In the genomic region with DNA sequence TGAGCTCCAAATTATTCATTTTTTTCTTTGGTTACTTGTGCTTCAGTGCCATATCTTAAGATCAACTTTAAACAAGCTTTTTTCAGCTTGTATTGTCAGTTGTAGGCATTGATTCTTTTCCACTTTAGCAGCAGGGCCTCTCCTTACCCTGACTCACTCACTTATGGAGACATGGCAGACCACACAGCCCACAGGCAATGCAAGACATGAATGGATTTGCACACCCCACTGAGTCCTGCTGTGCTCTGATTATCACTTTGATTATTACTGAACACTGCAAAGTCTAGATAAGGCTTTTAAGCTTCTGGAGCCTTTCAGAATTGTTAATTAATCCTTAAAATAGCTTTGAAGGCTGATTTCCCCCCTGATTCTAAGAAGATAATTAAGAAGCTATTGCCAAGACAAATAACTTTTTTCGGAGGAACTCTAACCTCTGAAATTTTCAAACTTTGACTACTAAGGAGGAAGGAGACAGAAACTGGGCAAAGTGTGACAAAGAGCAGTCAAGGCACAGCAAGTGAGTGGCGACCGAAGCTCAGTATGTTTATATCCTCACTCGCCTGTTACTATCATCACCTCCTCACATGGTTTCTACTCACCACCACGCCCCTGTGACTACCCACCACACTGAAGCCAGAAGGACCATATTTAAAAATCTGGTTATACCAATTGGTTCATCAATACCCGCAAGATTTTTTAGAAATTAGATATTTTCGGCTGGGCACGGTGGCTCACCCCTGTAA, we compare ENCODE assay signal across 18 cellular contexts. TPM values are rescaled to one million over a fixed set of nuclear protein-coding genes. Genes with fewer than 3 reads are reported as not detected.
A peak's percentile ranks its signal among the peaks of the same experiment; 100 is the strongest.
DNase-seq lines count a peak whose midpoint lies in the region; ATAC-seq, FAIRE-seq and TF ChIP-seq lines count a peak whose summit lies in the region.
"Had no signal": no experiment of that assay in that cellular context is flagged by ENCODE, and none has a peak within 500 bp of the region (broad histone marks: within the 10 kb centered on the region; RNA-seq: fewer than 3 reads in every experiment).

No MANE protein-coding gene starts in this region.

- TF ChIP-seq CTCF in WERI-Rb-1 (IDR thresholded peaks at IDR 0.05; ENCODE audit: low read depth, low read length) = no peak

- peaks cover 8% of the 10 kb centered on the region for H3K9me3 ChIP-seq in WERI-Rb-1 (ENCODE audit: severe bottlenecking)
- H3K9me3 ChIP-seq: colonic mucosa, gastrocnemius medialis had no signal

- H3K36me3 ChIP-seq in WERI-Rb-1 = no peaks in the 10 kb centered on the region
- H3K36me3 ChIP-seq: colonic mucosa, gastrocnemius medialis had no signal

- ATAC-seq in HG03103 (IDR thresholded peaks at IDR 0.05; ENCODE audit: low read depth, unreplicated experiment) (peak; percentile 34), HG03571 (IDR thresholded peaks at IDR 0.05; ENCODE audit: unreplicated experiment) (no peak)
- ATAC-seq: activated T-helper 17 cell treated with anti-CD3 and anti-CD28 coated beads, Interleukin-2, amount 50 U/mL, for 72 hours; gastrocnemius medialis had no signal

- H3K4me3 ChIP-seq in WERI-Rb-1 (ENCODE audit: low read depth, low read length) = no peak overlapping the region
- H3K4me3 ChIP-seq: colonic mucosa, gastrocnemius medialis, lung had no signal

- no peak for DNase-seq in GM12891 (ENCODE audit: insufficient read length, low spot score)
- peak; percentile 14 for DNase-seq in WERI-Rb-1
- peak; percentile 21 for DNase-seq in myocyte (ENCODE audit: low read depth)
- no peak for DNase-seq in NCI-H524 treated with DMSO at 0.1 percent for 48 hours (lab: John Stamatoyannopoulos, UW)
- DNase-seq in activated effector memory CD4-positive, alpha-beta T cell treated with Interleukin-2 at 50 U/mL for 16 hours = no peak
- no peak for DNase-seq in NAMALWA (ENCODE audit: low spot score)
- DNase-seq: activated CD4-positive, CD25-positive, alpha-beta regulatory T cell; CD8-positive, alpha-beta memory T cell; colonic mucosa; gastrocnemius medialis; KG1; NCI-H345; stimulated activated CD4-positive, alpha-beta T cell treated with anti-CD3 and anti-CD28 coated beads, Interleukin-4, amount 100 ng/mL, for 4 hours had no signal

- no peak for TF ChIP-seq POLR2A in GM12891 (IDR thresholded peaks at IDR 0.05; ENCODE audit: low read depth, low read length)

- peak; percentile 60 for FAIRE-seq in GM12891 (lab: Jason Lieb, UNC)

- H3K27ac ChIP-seq in WERI-Rb-1 = no peak overlapping the region
- H3K27ac ChIP-seq: colonic mucosa, gastrocnemius medialis, RWPE1 had no signal

- no peaks in the 10 kb centered on the region for H3K27me3 ChIP-seq in WERI-Rb-1 (ENCODE audit: insufficient read depth, low read depth, severe bottlenecking)
- H3K27me3 ChIP-seq: colonic mucosa, gastrocnemius medialis had no signal

TF ChIP-seq in GM12891, 5 proteins besides CTCF, POLR2A, EP300 and RAD21:
- TF ChIP-seq SPI1 (IDR thresholded peaks at IDR 0.05; ENCODE audit: low read depth, low read length) = no peak
- TF ChIP-seq POLR2AphosphoS5 (IDR thresholded peaks at IDR 0.05; ENCODE audit: low read depth, low read length) = no peak
- TF ChIP-seq POU2F2 (IDR thresholded peaks at IDR 0.05; ENCODE audit: low read depth, low read length) = no peak
- no peak for TF ChIP-seq PAX5 (IDR thresholded peaks at IDR 0.05; ENCODE audit: insufficient read depth, low read length, severe bottlenecking)
- no peak for TF ChIP-seq TAF1 (IDR thresholded peaks at IDR 0.05; ENCODE audit: low read depth, low read length)
TF ChIP-seq in GM12891: peak in this region for 0.

RNA-seq across cellular contexts. Expression of a gene that starts 43.3 kb away (rescaled TPM):
- polyA plus RNA-seq in GM12891 (2012; ENCODE audit: low read depth, missing spikeins) = 5.7 TPM
- total RNA-seq in myocyte = 0.31 and 0.91 TPM in 2 replicates
- 5.8 TPM for polyA plus RNA-seq in myocyte (2012)
- polyA plus RNA-seq: CD8-positive, alpha-beta memory T cell had no signal

Comparison
In these comparisons a context has a peak if more than half of its experiments do, and no peak if none do; other contexts are left out.
1. DNase-seq: peak in WERI-Rb-1 (single experiment) and myocyte (single experiment); none in GM12891 (single experiment), NCI-H524 treated with DMSO at 0.1 percent for 48 hours (single experiment), activated effector memory CD4-positive, alpha-beta T cell treated with Interleukin-2 at 50 U/mL for 16 hours (single experiment) and NAMALWA (single experiment).